8 cellular contexts compared by ENCODE assay signal in the genomic region with DNA sequence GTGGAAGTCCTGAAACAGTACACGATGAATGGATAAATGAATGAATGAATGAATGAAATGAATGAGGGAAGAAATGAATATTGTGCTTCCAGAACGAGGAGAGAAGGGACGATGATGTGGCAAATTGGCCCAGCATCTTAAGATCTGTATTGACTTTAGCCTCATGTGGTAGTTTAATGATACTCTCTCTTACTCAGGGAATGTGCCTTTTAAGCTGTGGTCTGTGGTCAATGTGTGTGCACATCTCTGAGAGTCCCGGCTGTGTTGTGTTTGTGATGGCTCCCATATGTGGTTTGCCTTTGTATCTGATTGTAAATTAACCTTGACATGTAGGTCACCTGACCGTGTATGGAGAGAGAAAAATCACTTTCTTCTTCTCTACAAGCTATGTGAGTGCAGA.
DNase-seq lines count a peak whose midpoint lies in the region; ATAC-seq and TF ChIP-seq lines count a peak whose summit lies in the region.

No MANE protein-coding gene starts in this region.

- H3K27ac Mint-ChIP-seq in glutamatergic neuron (ENCODE audit: unreplicated experiment) = no peak overlapping the region

- H3K4me1 ChIP-seq in ascending aorta = no peaks in the 10 kb centered on the region

- peak; percentile 92 for DNase-seq in AG09309 (ENCODE audit: low read depth)
- peak; percentile 53 for DNase-seq in OCI-M1 (lab: John Stamatoyannopoulos, UW)
- DNase-seq in glomerular visceral epithelial cell (ENCODE audit: extremely low spot score) = peak; percentile 95
- no peak for DNase-seq in KG1 (lab: John Stamatoyannopoulos, UW)
- no peak for DNase-seq in ascending aorta (ENCODE audit: low spot score in 2 of 2)
- no peak for DNase-seq in GM19240 (ENCODE audit: insufficient read length, low spot score)
- DNase-seq in glutamatergic neuron = no peak

- H3K9me3 Mint-ChIP-seq in glutamatergic neuron (ENCODE audit: unreplicated experiment) = peaks cover 5% of the 10 kb centered on the region

- TF ChIP-seq CTCF in AG09309 (IDR thresholded peaks at IDR 0.05; ENCODE audit: control insufficient read depth, insufficient read depth, low read depth, low read length, missing control alignments) = no peak
- TF ChIP-seq CTCF in ascending aorta (IDR thresholded peaks at IDR 0.05) = no peak
- no peak for TF ChIP-seq CTCF in glutamatergic neuron (IDR thresholded peaks at IDR 0.05; ENCODE audit: partially characterized antibody, unreplicated experiment)

- H3K4me1 Mint-ChIP-seq in glutamatergic neuron (ENCODE audit: low read depth, unreplicated experiment) = peaks cover 16% of the 10 kb centered on the region

- peak; percentile 50 for ATAC-seq in GM19438 (IDR thresholded peaks at IDR 0.05; ENCODE audit: low read depth, unreplicated experiment)

- no peak overlapping the region for H3K4me3 ChIP-seq in AG09309 (ENCODE audit: control insufficient read depth, low read depth, low read length)
- no peak overlapping the region for H3K4me3 ChIP-seq in ascending aorta

- no peak overlapping the region for H3K27ac ChIP-seq in ascending aorta

- no peaks in the 10 kb centered on the region for H3K9me3 ChIP-seq in ascending aorta

- no peaks in the 10 kb centered on the region for H3K36me3 Mint-ChIP-seq in glutamatergic neuron (ENCODE audit: unreplicated experiment)

- intact Hi-C loops in ascending aorta (cut with DNase I) = loop anchor here (5.0 kb wide), 1 partner anchor 93 kb away; the partner anchor contains the start of gene NEDD4L

- H3K27me3 ChIP-seq in ascending aorta = no peaks in the 10 kb centered on the region

- peaks cover 2% of the 10 kb centered on the region for H3K27me3 Mint-ChIP-seq in glutamatergic neuron (ENCODE audit: unreplicated experiment)

- H3K36me3 ChIP-seq in ascending aorta = no peaks in the 10 kb centered on the region

- no peak overlapping the region for H3K4me3 Mint-ChIP-seq in glutamatergic neuron (ENCODE audit: unreplicated experiment)

Comparison
In these comparisons a context has a peak if more than half of its experiments do, and no peak if none do; other contexts are left out.
1. DNase-seq: peak in AG09309 (single experiment), OCI-M1 (single experiment) and glomerular visceral epithelial cell (single experiment); none in KG1 (single experiment), ascending aorta (0 of 2), GM19240 (single experiment) and glutamatergic neuron (single experiment).